In the genomic region with DNA sequence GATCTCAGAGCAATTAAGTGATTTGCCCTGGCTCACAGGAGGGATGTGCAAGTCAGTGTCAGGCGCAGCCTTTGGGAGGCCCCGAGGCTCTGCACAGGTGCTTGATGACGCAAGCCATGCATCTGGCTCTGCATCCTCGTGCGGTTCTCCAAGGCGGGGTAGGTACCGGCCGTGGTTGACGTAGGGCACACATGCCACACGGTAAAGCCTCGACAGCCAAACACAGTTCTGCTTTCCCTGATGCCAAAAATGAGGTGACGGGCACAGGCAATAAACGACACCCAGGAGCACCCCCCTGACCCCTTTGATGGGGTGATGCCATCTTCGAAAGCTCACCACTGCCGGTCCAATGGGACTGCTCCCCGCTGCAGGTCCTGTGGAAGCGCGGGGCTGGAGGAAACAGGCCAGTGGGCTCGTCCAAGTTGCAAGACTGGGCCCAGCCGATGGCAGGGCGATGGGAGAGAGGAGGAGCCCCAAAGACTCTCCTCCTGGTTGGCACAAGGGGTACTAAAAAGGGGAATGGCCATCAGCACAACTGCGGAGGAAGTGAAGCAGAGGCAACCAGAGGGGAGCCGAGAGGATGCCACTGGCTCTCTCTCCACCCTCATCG, we compare ENCODE assay signal across 26 cellular contexts.
"Had no signal": no experiment of that assay in that cellular context is flagged by ENCODE, and none has a peak within 500 bp of the region (broad histone marks: within the 10 kb centered on the region; RNA-seq: fewer than 3 reads in every experiment).

No MANE protein-coding gene starts in this region.

- H3K27me3 ChIP-seq: colonic mucosa, esophagus muscularis mucosa, foreskin keratinocyte, gastroesophageal sphincter, heart left ventricle, hepatocyte, left lung, pancreas, right lobe of liver, suprapubic skin, transverse colon, vagina had no signal

- H3K36me3 ChIP-seq: colonic mucosa, esophagus muscularis mucosa, gastroesophageal sphincter, heart left ventricle, left lung, right lobe of liver, suprapubic skin, transverse colon, vagina had no signal

- H3K4me1 ChIP-seq: colonic mucosa, foreskin keratinocyte, heart left ventricle, left lung, pancreas, right lobe of liver, suprapubic skin, transverse colon, vagina had no signal

- H3K4me3 ChIP-seq: colonic mucosa, esophagus muscularis mucosa, gastroesophageal sphincter, heart left ventricle, hepatocyte, left lung, pancreas, right lobe of liver, suprapubic skin, transverse colon, vagina had no signal

- ATAC-seq: foreskin keratinocyte; gastroesophageal sphincter; heart left ventricle; left cardiac atrium; left lung; naive thymus-derived CD8-positive, alpha-beta T cell; pancreas; right lobe of liver; stimulated activated naive CD8-positive, alpha-beta T cell treated with anti-CD3 and anti-CD28 coated beads, Interleukin-15, amount 100 ng/mL, for 72 hours had no signal

- DNase-seq: colonic mucosa; effector CD8-positive, alpha-beta T cell; foreskin keratinocyte; heart left ventricle; left cardiac atrium; naive thymus-derived CD8-positive, alpha-beta T cell; nephron progenitor cell; occipital lobe; small intestine; stimulated activated CD4-positive, alpha-beta T cell treated with anti-CD3 and anti-CD28 coated beads, Interleukin-12 subunit alpha, Interleukin-12 subunit beta, amount 100 ng/mL, for 4 hours; stimulated activated CD4-positive, alpha-beta T cell treated with anti-CD3 and anti-CD28 coated beads, Interleukin-1b, Interleukin-23, amount 100 ng/mL, for 48 hours; stimulated activated CD4-positive, alpha-beta T cell treated with anti-CD3 and anti-CD28 coated beads, Interleukin-4, amount 100 ng/mL, for 1 hour; stimulated activated CD8-positive, alpha-beta memory T cell treated with anti-CD3 and anti-CD28 coated beads, Interleukin-4, amount 100 ng/mL, for 48 hours; stimulated activated naive CD4-positive, alpha-beta T cell; stimulated activated naive CD8-positive, alpha-beta T cell treated with anti-CD3 and anti-CD28 coated beads, Interleukin-15, amount 100 ng/mL, for 72 hours; transverse colon had no signal

- H3K4me3 Mint-ChIP-seq: dendritic cell treated with granulocyte-macrophage colony-stimulating factor and Interleukin-4, amounts not matched to agents 40 ng/mL and 50 ng/mL, for 4 days; naive thymus-derived CD8-positive, alpha-beta T cell; nephron progenitor cell; stimulated activated naive CD8-positive, alpha-beta T cell treated with anti-CD3 and anti-CD28 coated beads, Interleukin-15, amount 100 ng/mL, for 72 hours had no signal

- H3K27me3 Mint-ChIP-seq: dendritic cell treated with granulocyte-macrophage colony-stimulating factor and Interleukin-4, amounts not matched to agents 40 ng/mL and 50 ng/mL, for 4 days; progenitor cell of endocrine pancreas; stimulated activated naive CD8-positive, alpha-beta T cell treated with anti-CD3 and anti-CD28 coated beads, Interleukin-15, amount 100 ng/mL, for 72 hours had no signal

- H3K27ac Mint-ChIP-seq: dendritic cell treated with granulocyte-macrophage colony-stimulating factor and Interleukin-4, amounts not matched to agents 40 ng/mL and 50 ng/mL, for 4 days; naive thymus-derived CD8-positive, alpha-beta T cell; nephron progenitor cell; progenitor cell of endocrine pancreas had no signal

- H3K4me1 Mint-ChIP-seq: naive thymus-derived CD8-positive, alpha-beta T cell; nephron progenitor cell; stimulated activated naive CD8-positive, alpha-beta T cell treated with anti-CD3 and anti-CD28 coated beads, Interleukin-15, amount 100 ng/mL, for 72 hours had no signal

- H3K9me3 ChIP-seq: colonic mucosa, pancreas, right lobe of liver, vagina had no signal

- H3K36me3 Mint-ChIP-seq: naive thymus-derived CD8-positive, alpha-beta T cell had no signal

- H3K27ac ChIP-seq: colonic mucosa, esophagus muscularis mucosa, foreskin keratinocyte, gastroesophageal sphincter, heart left ventricle, hepatocyte, left lung, pancreas, right lobe of liver, suprapubic skin, transverse colon, vagina had no signal
